Comparison of ENCODE assay signal across 10 cellular contexts in the genomic region with DNA sequence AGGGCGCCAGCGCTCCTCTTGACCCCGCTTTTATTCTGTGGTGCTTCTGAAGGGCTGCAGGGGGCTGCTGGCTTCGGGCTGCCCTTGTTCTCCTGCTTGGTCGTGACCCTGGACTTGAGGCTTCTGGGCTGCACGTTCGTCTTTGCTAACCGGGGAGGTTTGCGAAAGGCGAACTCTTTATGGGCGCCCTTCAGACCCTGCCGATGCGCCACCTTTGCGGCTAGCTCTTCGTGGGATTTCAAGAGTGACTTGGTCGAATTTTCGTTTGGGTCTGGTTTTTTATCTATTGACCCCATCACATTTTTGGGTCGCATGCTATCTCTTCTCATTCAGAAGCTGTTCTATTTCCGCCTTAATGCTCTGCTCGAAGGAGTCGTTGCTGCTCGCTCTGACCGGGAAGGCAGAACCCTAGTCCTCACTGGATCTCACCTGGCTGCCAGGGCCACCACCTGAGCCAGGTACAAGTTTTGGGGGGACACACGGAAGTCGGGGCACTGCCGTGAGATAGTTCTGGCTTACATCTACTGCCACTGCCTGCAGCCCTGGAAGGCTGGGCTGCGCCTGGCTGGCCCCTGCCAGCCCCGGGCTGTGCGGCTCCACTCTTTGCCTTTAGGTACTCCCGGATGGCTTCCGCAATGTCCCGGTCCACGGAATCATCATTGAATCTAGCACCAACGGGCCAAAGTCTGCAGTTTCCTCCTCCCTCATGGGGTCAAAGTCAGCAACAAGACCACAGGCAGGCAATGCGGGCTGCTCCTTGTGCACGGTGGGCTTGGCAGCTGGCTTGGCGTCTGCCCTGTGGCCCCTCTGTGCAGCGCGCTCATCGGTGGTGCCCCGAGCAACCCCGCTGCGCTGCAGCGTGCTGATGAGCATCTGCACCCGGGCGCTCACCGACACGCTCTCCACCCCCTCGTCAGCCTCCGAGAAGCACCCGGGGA. TPM values are rescaled to one million over a fixed set of nuclear protein-coding genes. Genes with fewer than 3 reads are reported as not detected.
DNase-seq lines count a peak whose midpoint lies in the region; ATAC-seq, FAIRE-seq and TF ChIP-seq lines count a peak whose summit lies in the region.
"Had no signal": no experiment of that assay in that cellular context is flagged by ENCODE, and none has a peak within 500 bp of the region (broad histone marks: within the 10 kb centered on the region; RNA-seq: fewer than 3 reads in every experiment).

No MANE protein-coding gene starts in this region.

- POLR2A ChIA-PET in activated CD4-positive, alpha-beta memory T cell treated with anti-CD3 and anti-CD28 coated beads, Interleukin-2, amount 10 ng/mL, durations not matched to agents 7 days and 5 days (lab: Charles Lee) = interaction anchor here (0.6 to 3.5 kb wide), 7 partner anchors 9 to 260 kb away, joined by 3 to 20 read pairs (median 3); a partner anchor contains a TSS

- peaks cover 0 to 3% of the 10 kb centered on the region in 2 donors for H3K36me3 ChIP-seq in small intestine (ENCODE audit: control insufficient read depth in 2 of 2, insufficient read depth in 2 of 2, low read length in 2 of 2)

- no peaks in the 10 kb centered on the region for H3K27me3 ChIP-seq in right cardiac atrium (ENCODE audit: control insufficient read depth, insufficient read depth)
- no peaks in the 10 kb centered on the region for H3K27me3 ChIP-seq in small intestine (ENCODE audit: control insufficient read depth in 2 of 2, insufficient read depth in 2 of 2, low read length in 2 of 2)

- ATAC-seq in right cardiac atrium (peak; percentile 20 to 29), GM19397 (IDR thresholded peaks at IDR 0.05; ENCODE audit: unreplicated experiment) (no peak)

- peaks cover 37% of the 10 kb centered on the region for H3K4me1 Mint-ChIP-seq in activated CD4-positive, alpha-beta memory T cell treated with anti-CD3 and anti-CD28 coated beads, Interleukin-2, amount 10 ng/mL, durations not matched to agents 7 days and 5 days

- peaks cover 3% of the 10 kb centered on the region for H3K27me3 Mint-ChIP-seq in activated CD4-positive, alpha-beta memory T cell treated with anti-CD3 and anti-CD28 coated beads, Interleukin-2, amount 10 ng/mL, durations not matched to agents 7 days and 5 days

- no peak overlapping the region for H3K27ac Mint-ChIP-seq in activated CD4-positive, alpha-beta memory T cell treated with anti-CD3 and anti-CD28 coated beads, Interleukin-2, amount 10 ng/mL, durations not matched to agents 7 days and 5 days

- H3K9me3 Mint-ChIP-seq in activated CD4-positive, alpha-beta memory T cell treated with anti-CD3 and anti-CD28 coated beads, Interleukin-2, amount 10 ng/mL, durations not matched to agents 7 days and 5 days = peaks cover 17% of the 10 kb centered on the region

- FAIRE-seq in small intestine (lab: Jason Lieb, UNC) = no peak
- FAIRE-seq: urothelium cell line had no signal

- in situ Hi-C loops in GM13976 (cut with MboI; ENCODE audit: low sequenced_read_pairs, unreplicated experiment) = no loop called here

- no peaks in the 10 kb centered on the region for H3K4me1 ChIP-seq in right cardiac atrium (ENCODE audit: control insufficient read depth, insufficient read depth, low read length)
- H3K4me1 ChIP-seq in small intestine (ENCODE audit: control insufficient read depth in 2 of 2, insufficient read depth in 1 of 2, low read depth in 1 of 2, low read length in 1 of 2) = no peaks in the 10 kb centered on the region

- DNase-seq in GM13976 (ENCODE audit: low spot score) (peak; percentile 17), right cardiac atrium (peak in 2 of 3 donors; percentile 46 to 53), small intestine (peak; percentile 66), globus pallidus (ENCODE audit: low spot score) (no peak), midbrain (lab: John Stamatoyannopoulos, UW) (no peak)
- DNase-seq in activated CD4-positive, alpha-beta memory T cell treated with anti-CD3 and anti-CD28 coated beads, Interleukin-2, amount 10 ng/mL, durations not matched to agents 7 days and 5 days = no peak
- DNase-seq: NCI-H2107 had no signal

- intact Hi-C loops in right cardiac atrium (cut with DNase I) = no loop called here

- H3K4me3 ChIP-seq in right cardiac atrium (ENCODE audit: low read length) (no peak overlapping the region), small intestine (ENCODE audit: low read depth in 1 of 2, low read length in 2 of 2) (peak overlapping the region in 1 of 2 donors; percentile 26)

- H3K4me3 Mint-ChIP-seq in activated CD4-positive, alpha-beta memory T cell treated with anti-CD3 and anti-CD28 coated beads, Interleukin-2, amount 10 ng/mL, durations not matched to agents 7 days and 5 days = peak overlapping the region; percentile 65

- H3K36me3 Mint-ChIP-seq in activated CD4-positive, alpha-beta memory T cell treated with anti-CD3 and anti-CD28 coated beads, Interleukin-2, amount 10 ng/mL, durations not matched to agents 7 days and 5 days (ENCODE audit: low read depth) = peaks cover 85% of the 10 kb centered on the region

- 76% methylated on average over 51 of the region's 51 CpGs for WGBS in right cardiac atrium
- 57 to 63% (median 57%) methylated on average over 51 of the region's 51 CpGs for WGBS in small intestine, 3 donors

- TF ChIP-seq CTCF in GM13976 (IDR thresholded peaks at IDR 0.05; ENCODE audit: borderline replicate concordance, control extremely low read depth, extremely low read depth, insufficient read depth, missing control alignments) = no peak

- CTCF ChIA-PET in activated CD4-positive, alpha-beta memory T cell treated with anti-CD3 and anti-CD28 coated beads, Interleukin-2, amount 10 ng/mL, durations not matched to agents 7 days and 5 days (lab: Charles Lee) = interaction anchor here (0.9 to 1.0 kb wide), 2 partner anchors 10 to 84 kb away, joined by 3 read pairs; no protein-coding TSS in a partner anchor

- no peak overlapping the region for H3K27ac ChIP-seq in right cardiac atrium (ENCODE audit: low read length)
- peak overlapping the region in 1 of 2 donors; percentile 8 for H3K27ac ChIP-seq in small intestine (ENCODE audit: low read depth in 1 of 2, low read length in 1 of 2)
- H3K27ac ChIP-seq: RWPE1 had no signal

- H3K9me3 ChIP-seq in right cardiac atrium (ENCODE audit: control insufficient read depth, low read length) = no peaks in the 10 kb centered on the region
- no peaks in the 10 kb centered on the region for H3K9me3 ChIP-seq in small intestine (ENCODE audit: control insufficient read depth, low read depth)

RNA-seq across cellular contexts. Expression of a gene that starts 16.2 kb away (rescaled TPM):
- total RNA-seq in activated CD4-positive, alpha-beta memory T cell treated with anti-CD3 and anti-CD28 coated beads, Interleukin-2, amount 10 ng/mL, durations not matched to agents 7 days and 5 days = 10 to 100 TPM; 40.2 to 41.3 TPM
- total RNA-seq in right cardiac atrium = 10 to 100 TPM; 21.8 to 29.0 (median 27.3) TPM
- polyA plus RNA-seq in right cardiac atrium = 12.3 TPM
- 10 to 100 TPM; 11.9 to 25.1 (median 15.2) TPM for polyA plus RNA-seq in small intestine

Comparison
In these comparisons a context has a peak if more than half of its experiments do, and no peak if none do; other contexts are left out.
1. DNase-seq: peak in GM13976 (single experiment), right cardiac atrium (2 of 3) and small intestine (single experiment); none in activated CD4-positive, alpha-beta memory T cell treated with anti-CD3 and anti-CD28 coated beads, Interleukin-2, amount 10 ng/mL, durations not matched to agents 7 days and 5 days (single experiment), globus pallidus (single experiment) and midbrain (single experiment).